Comparison of ENCODE assay signal across 24 cellular contexts in genomic region chr12:82841379-82841778, GRCh38.
"Had no signal": no experiment of that assay in that cellular context is flagged by ENCODE, and none has a peak within 500 bp of the region (broad histone marks: within the 10 kb centered on the region; RNA-seq: fewer than 3 reads in every experiment).

No MANE protein-coding gene starts in this region.

- ATAC-seq: activated CD8-positive, alpha-beta memory T cell treated with anti-CD3 and anti-CD28 coated beads, Interleukin-2, amount 10 ng/mL, durations not matched to agents 7 days and 5 days; body of pancreas; WTC11 had no signal

- H3K27ac ChIP-seq: ascending aorta, body of pancreas, Peyer's patch, RWPE1, SJCRH30 had no signal

- H3K4me1 ChIP-seq: ascending aorta, body of pancreas, Peyer's patch, SJCRH30 had no signal

- H3K36me3 ChIP-seq: ascending aorta, Peyer's patch, SJCRH30 had no signal

- H3K9me3 ChIP-seq: ascending aorta, Peyer's patch, SJCRH30 had no signal

- H3K27me3 ChIP-seq: ascending aorta, body of pancreas, Peyer's patch, SJCRH30 had no signal

- DNase-seq: activated CD4-positive, alpha-beta T cell treated with anti-CD3 and anti-CD28 coated beads for 48 hours; activated CD4-positive, alpha-beta T cell treated with anti-CD3 and anti-CD28 coated beads, Interleukin-2, amount 50 U/mL, for 4 hours; activated CD4-positive, CD25-positive, alpha-beta regulatory T cell treated with anti-CD3 and anti-CD28 coated beads, Interleukin-2, amount 50 U/mL, for 72 hours; activated CD8-positive, alpha-beta memory T cell treated with anti-CD3 and anti-CD28 coated beads, Interleukin-2, amount 10 ng/mL, durations not matched to agents 7 days and 5 days; activated effector memory CD4-positive, alpha-beta T cell treated with Interleukin-2 at 50 U/mL for 16 hours; activated naive CD4-positive, alpha-beta T cell; activated T-cell treated with anti-CD3 and anti-CD28 coated beads, Interleukin-2, amount 50 U/mL, for 24 hours; body of pancreas; Kasumi-1; KBM-7; NCI-H1048; NCI-H1417; NCI-H2029; NCI-H2107; NCI-H2171 treated with DMSO at 0.1 percent for 48 hours; NCI-H345; NCI-H510A treated with DMSO at 0.1 percent for 48 hours; NCI-H69; Peyer's patch; Right ventricle myocardium superior; SJCRH30 had no signal

- H3K4me3 ChIP-seq: ascending aorta, body of pancreas, Peyer's patch, SJCRH30 had no signal
